15 cellular contexts compared by ENCODE assay signal in genomic region chr4:107279729-107280128, GRCh38.
DNase-seq lines count a peak whose midpoint lies in the region; ATAC-seq, FAIRE-seq and TF ChIP-seq lines count a peak whose summit lies in the region.
"Had no signal": no experiment of that assay in that cellular context is flagged by ENCODE, and none has a peak within 500 bp of the region (broad histone marks: within the 10 kb centered on the region; RNA-seq: fewer than 3 reads in every experiment).

No MANE protein-coding gene starts in this region.

- no peaks in the 10 kb centered on the region for H4K20me1 ChIP-seq in GM23248 (ENCODE audit: insufficient read depth)
- H4K20me1 ChIP-seq in endothelial cell of umbilical vein (replicated peaks; ENCODE audit: control insufficient read depth, extremely low read depth, insufficient read depth, low read length), result no peaks in the 10 kb centered on the region
- H4K20me1 ChIP-seq in osteoblast (ENCODE audit: insufficient read depth, low read length), result no peaks in the 10 kb centered on the region

- H3F3A ChIP-seq in GM23248 (ENCODE audit: insufficient read depth), result peaks cover 24% of the 10 kb centered on the region

- in situ Hi-C loops in GM23248 (cut with MboI), result no loop called here

- H3K36me3 ChIP-seq in GM23248 (ENCODE audit: low read depth) (no peaks in the 10 kb centered on the region), endothelial cell of umbilical vein (ENCODE audit: control insufficient read depth in 2 of 2, extremely low read depth in 1 of 2, insufficient read depth in 2 of 2, low read length in 2 of 2) (no peaks in the 10 kb centered on the region), osteoblast (ENCODE audit: insufficient read depth, low read length) (no peaks in the 10 kb centered on the region)
- H3K36me3 ChIP-seq: left lung, sigmoid colon had no signal

- TF ChIP-seq CTCF in endothelial cell of umbilical vein (IDR thresholded peaks at IDR 0.05; ENCODE audit: extremely low read depth in 1 of 2, insufficient read depth in 1 of 2, low read depth in 1 of 2, low read length in 2 of 2) (no peak), osteoblast (IDR thresholded peaks at IDR 0.05; ENCODE audit: extremely low read depth, low read depth, low read length) (no peak)

- no peaks in the 10 kb centered on the region for H3K79me2 ChIP-seq in GM23248 (ENCODE audit: insufficient read depth)
- H3K79me2 ChIP-seq in endothelial cell of umbilical vein (ENCODE audit: control insufficient read depth, insufficient read depth, low read length), result no peaks in the 10 kb centered on the region
- H3K79me2 ChIP-seq in osteoblast (ENCODE audit: insufficient read depth, low read length), result no peaks in the 10 kb centered on the region

- H3K9ac ChIP-seq in GM23248 (no peak overlapping the region), endothelial cell of umbilical vein (replicated peaks; ENCODE audit: extremely low read depth, insufficient read depth, low read length) (peak overlapping the region; percentile 9)

- H2AFZ ChIP-seq in GM23248 (no peak overlapping the region), endothelial cell of umbilical vein (ENCODE audit: low read depth, low read length) (peak overlapping the region; percentile 48), osteoblast (ENCODE audit: low read length) (peak overlapping the region; percentile 36)

- DNase-seq in GM23248 (peak; percentile 74), RKO (ENCODE audit: low spot score) (peak; percentile 21), endothelial cell of umbilical vein (ENCODE audit: low read depth, low spot score) (peak; percentile 60), osteoblast (ENCODE audit: insufficient read length, low spot score, missing footprints) (no peak), DMS153 treated with DMSO at 0.1 percent for 48 hours (lab: John Stamatoyannopoulos, UW; ENCODE audit: unreplicated experiment) (no peak), left cardiac atrium (no peak), HuH-7.5 (ENCODE audit: low spot score) (no peak)
- DNase-seq: activated B cell treated with CpG ODN at 0.5 μM for 24 hours, COR-L47, left lung, NCI-H1694 treated with DMSO at 0.1 percent for 48 hours, NCI-H774, sigmoid colon had no signal

- no peaks in the 10 kb centered on the region for H3K9me2 ChIP-seq in GM23248 (ENCODE audit: insufficient read depth)

- ATAC-seq in left cardiac atrium, result no peak
- ATAC-seq: left lung; natural killer cell treated with Interleukin-12 subunit alpha and Interleukin-12 subunit beta and Interleukin-15 and Interleukin-18, amount 100 ng/mL, for 72 hours had no signal

- POLR2A ChIA-PET in endothelial cell of umbilical vein (lab: Charles Lee), result interaction anchor here (0.6 kb wide), 1 partner anchor 9 kb away, joined by 4 read pairs; no protein-coding TSS in a partner anchor

- dilution Hi-C loops in endothelial cell of umbilical vein (cut with MboI; ENCODE audit: extremely low pct_ligation_motif_present, low sequenced_read_pairs), result no loop called here

- H3K9me1 ChIP-seq in endothelial cell of umbilical vein (replicated peaks; ENCODE audit: control insufficient read depth, extremely low read depth, insufficient read depth, low read length), result no peaks in the 10 kb centered on the region

- H3K4me2 ChIP-seq in GM23248 (ENCODE audit: unreplicated experiment), result peak overlapping the region; percentile 34
- H3K4me2 ChIP-seq in endothelial cell of umbilical vein (ENCODE audit: insufficient read depth, low read length), result peak overlapping the region; percentile 78
- no peak overlapping the region for H3K4me2 ChIP-seq in osteoblast (ENCODE audit: insufficient read depth, low read length)

- FAIRE-seq in endothelial cell of umbilical vein (lab: Jason Lieb, UNC), result no peak

- CTCF ChIA-PET in endothelial cell of umbilical vein (lab: Charles Lee), result interaction anchor here (1.2 kb wide), 2 partner anchors 9 to 10 kb away, joined by 3 to 4 read pairs; no protein-coding TSS in a partner anchor

- H3K4me1 ChIP-seq in GM23248 (ENCODE audit: insufficient read depth), result peaks cover 43% of the 10 kb centered on the region
- peaks cover 25% of the 10 kb centered on the region for H3K4me1 ChIP-seq in endothelial cell of umbilical vein (ENCODE audit: control insufficient read depth, extremely low read depth, insufficient read depth, low read length)
- H3K4me1 ChIP-seq in osteoblast (ENCODE audit: insufficient read depth, low read length), result peaks cover 28% of the 10 kb centered on the region
- H3K4me1 ChIP-seq: left lung, sigmoid colon had no signal

- H3K4me3 ChIP-seq in GM23248 (no peak overlapping the region), endothelial cell of umbilical vein (replicated peaks in 1 of 3; ENCODE audit: insufficient read depth in 1 of 3, low read depth in 1 of 3, low read length in 3 of 3) (no peak overlapping the region), osteoblast (ENCODE audit: insufficient read depth, low read length) (no peak overlapping the region)
- H3K4me3 ChIP-seq: left lung, sigmoid colon, SK-N-MC had no signal

- TF ChIP-seq POLR2A in endothelial cell of umbilical vein (IDR thresholded peaks at IDR 0.05; ENCODE audit: low read depth, low read length), result no peak

- H3K27me3 ChIP-seq in GM23248 (replicated peaks; ENCODE audit: insufficient read depth) (no peaks in the 10 kb centered on the region), endothelial cell of umbilical vein (ENCODE audit: control insufficient read depth in 2 of 2, insufficient read depth in 2 of 2, low read length in 2 of 2) (no peaks in the 10 kb centered on the region), osteoblast (ENCODE audit: insufficient read depth, low read length) (no peaks in the 10 kb centered on the region)
- H3K27me3 ChIP-seq: left lung, sigmoid colon had no signal

- intact Hi-C loops in endothelial cell of umbilical vein (cut with micrococcal nuclease), result loop anchor here (10.0 kb wide), 1 partner anchor 455 kb away; no protein-coding TSS in a partner anchor
- intact Hi-C loops in left cardiac atrium (cut with DNase I), result no loop called here

- H3K27ac ChIP-seq in GM23248 (no peak overlapping the region; the same call in 1 of the 2 replicates), endothelial cell of umbilical vein (ENCODE audit: insufficient read depth, low read depth, low read length) (peak overlapping the region; percentile 55), osteoblast (ENCODE audit: low read depth, low read length) (no peak overlapping the region)
- H3K27ac ChIP-seq: left lung, sigmoid colon, SK-N-MC had no signal

- H3K9me3 ChIP-seq in GM23248 (ENCODE audit: low read depth) (no peaks in the 10 kb centered on the region), endothelial cell of umbilical vein (replicated peaks; ENCODE audit: control insufficient read depth, insufficient read depth, low read length) (no peaks in the 10 kb centered on the region), osteoblast (ENCODE audit: low read depth, low read length) (no peaks in the 10 kb centered on the region)
- H3K9me3 ChIP-seq: left lung, sigmoid colon had no signal

- no TSS peak for BruUV-seq in endothelial cell of umbilical vein (replicated peaks; lab: Mats Ljungman, UMichigan)

TF ChIP-seq in endothelial cell of umbilical vein, 7 proteins besides CTCF, POLR2A, EP300 and RAD21:
- TF ChIP-seq MYC (IDR thresholded peaks at IDR 0.05; ENCODE audit: low read depth, low read length) (no peak), JUN (IDR thresholded peaks at IDR 0.05; ENCODE audit: borderline replicate concordance, insufficient read depth, insufficient read length, low read depth) (peak; percentile 74), FOS (IDR thresholded peaks at IDR 0.05; ENCODE audit: borderline replicate concordance, insufficient read depth, low read length) (peak; percentile 64), POLR2AphosphoS5 (IDR thresholded peaks at IDR 0.05; ENCODE audit: insufficient read depth, low read depth, low read length) (no peak), GATA2 (IDR thresholded peaks at IDR 0.05; ENCODE audit: insufficient read depth, insufficient read length, low read depth, low read length) (no peak)

Comparison
In these comparisons a context has a peak if more than half of its experiments do, and no peak if none do; other contexts are left out.
1. DNase-seq: peak in GM23248 (single experiment), RKO (single experiment) and endothelial cell of umbilical vein (single experiment); none in osteoblast (single experiment), DMS153 treated with DMSO at 0.1 percent for 48 hours (single experiment), left cardiac atrium (single experiment) and HuH-7.5 (single experiment).